ENCODE assay signal across 13 cellular contexts in genomic region chr4:128861856-128862518, GRCh38. TPM values are rescaled to one million over a fixed set of nuclear protein-coding genes. Genes with fewer than 3 reads are reported as not detected.
DNase-seq lines count a peak whose midpoint lies in the region; ATAC-seq, FAIRE-seq and TF ChIP-seq lines count a peak whose summit lies in the region.
"Had no signal": no experiment of that assay in that cellular context is flagged by ENCODE, and none has a peak within 500 bp of the region (broad histone marks: within the 10 kb centered on the region; RNA-seq: fewer than 3 reads in every experiment).

No MANE protein-coding gene starts in this region.

- peak; percentile 31 for FAIRE-seq in GM12891 (lab: Jason Lieb, UNC)
- FAIRE-seq: H1 had no signal

- peak overlapping the region; percentile 53 for H3K4me3 Mint-ChIP-seq in central memory CD8-positive, alpha-beta T cell

- no peaks in the 10 kb centered on the region for H3K27me3 ChIP-seq in colonic mucosa
- no peaks in the 10 kb centered on the region for H3K27me3 ChIP-seq in right atrium auricular region
- H3K27me3 ChIP-seq: ascending aorta had no signal

- peak overlapping the region; percentile 78 for H3K27ac Mint-ChIP-seq in central memory CD8-positive, alpha-beta T cell (ENCODE audit: low read depth)

- DNase-seq in GM12891 (ENCODE audit: insufficient read length, low spot score) (no peak), colonic mucosa (no peak), SHP77 (lab: John Stamatoyannopoulos, UW) (no peak), ACHN (no peak), right atrium auricular region (ENCODE audit: low spot score) (no peak)
- DNase-seq in central memory CD8-positive, alpha-beta T cell (ENCODE audit: low spot score in 2 of 2), result no peak
- DNase-seq: midbrain, NCI-H1105, SK-N-SH had no signal

- in situ Hi-C loops in ACHN (cut with HindIII; ENCODE audit: low pct_ligation_motif_present, low pct_unique_long_range_greater_than_20kb, low sequenced_read_pairs), result no loop called here

- TF ChIP-seq CTCF in colonic mucosa (IDR thresholded peaks at IDR 0.05) (no peak), right atrium auricular region (IDR thresholded peaks at IDR 0.05) (no peak)

- intact Hi-C loops in colonic mucosa (cut with DNase I), result loop anchor here (5.0 kb wide), 4 partner anchors 80 to 670 kb away; no protein-coding TSS in a partner anchor

- H3K4me3 ChIP-seq in colonic mucosa (no peak overlapping the region), right atrium auricular region (no peak overlapping the region)
- H3K4me3 ChIP-seq: ascending aorta had no signal

- H3K27me3 Mint-ChIP-seq in central memory CD8-positive, alpha-beta T cell, result no peaks in the 10 kb centered on the region

- no peak overlapping the region for H3K9ac ChIP-seq in colonic mucosa (ENCODE audit: low read depth in 2 of 2, low read length in 2 of 2)
- H3K9ac ChIP-seq: SK-N-SH had no signal

- no peak for TF ChIP-seq POLR2A in GM12891 (IDR thresholded peaks at IDR 0.05; ENCODE audit: low read depth, low read length)

- no peak overlapping the region for H3K27ac ChIP-seq in colonic mucosa
- no peak overlapping the region for H3K27ac ChIP-seq in right atrium auricular region

- peaks cover 44% of the 10 kb centered on the region for H3K4me1 Mint-ChIP-seq in central memory CD8-positive, alpha-beta T cell

- H3K36me3 ChIP-seq in colonic mucosa, result no peaks in the 10 kb centered on the region
- H3K36me3 ChIP-seq in right atrium auricular region, result peaks cover 52% of the 10 kb centered on the region

- no peaks in the 10 kb centered on the region for H3K4me1 ChIP-seq in colonic mucosa
- H3K4me1 ChIP-seq in right atrium auricular region, result peaks cover 0 to 36% of the 10 kb centered on the region in 2 donors

- no peaks in the 10 kb centered on the region for H3K9me3 ChIP-seq in colonic mucosa
- no peaks in the 10 kb centered on the region for H3K9me3 ChIP-seq in right atrium auricular region
- H3K9me3 ChIP-seq: ascending aorta, SK-N-SH had no signal

- H3K36me3 Mint-ChIP-seq in central memory CD8-positive, alpha-beta T cell (ENCODE audit: insufficient read depth), result peaks cover 45% of the 10 kb centered on the region

- ATAC-seq in GM21360 (IDR thresholded peaks at IDR 0.05; ENCODE audit: unreplicated experiment), result peak; percentile 5
- peak; percentile 10 for ATAC-seq in HG03378 (IDR thresholded peaks at IDR 0.05; ENCODE audit: unreplicated experiment)
- ATAC-seq in central memory CD8-positive, alpha-beta T cell (replicated peaks; ENCODE audit: extremely low read depth, poor library complexity, severe bottlenecking), result no peak

- H3K9me3 Mint-ChIP-seq in central memory CD8-positive, alpha-beta T cell, result no peaks in the 10 kb centered on the region

TF ChIP-seq in GM12891, 5 proteins besides CTCF, POLR2A, EP300 and RAD21:
- TF ChIP-seq POU2F2 (IDR thresholded peaks at IDR 0.05; ENCODE audit: low read depth, low read length), result no peak
- no peak for TF ChIP-seq TAF1 (IDR thresholded peaks at IDR 0.05; ENCODE audit: low read depth, low read length)
- TF ChIP-seq SPI1 (IDR thresholded peaks at IDR 0.05; ENCODE audit: low read depth, low read length), result no peak
- no peak for TF ChIP-seq PAX5 (IDR thresholded peaks at IDR 0.05; ENCODE audit: insufficient read depth, low read length, severe bottlenecking)
- no peak for TF ChIP-seq POLR2AphosphoS5 (IDR thresholded peaks at IDR 0.05; ENCODE audit: low read depth, low read length)

RNA-seq across cellular contexts. Expression of gene JADE1, which starts 52.5 kb away (rescaled TPM):
- polyA plus RNA-seq in GM12891 (2012; ENCODE audit: low read depth, missing spikeins), result 10.7 TPM
- 1 to 10 TPM; 8.3 to 9.6 TPM for total RNA-seq in colonic mucosa
- 10 to 100 TPM; 15.4 to 34.5 TPM for total RNA-seq in right atrium auricular region
